ENCODE assay signal across 12 cellular contexts in the genomic region with DNA sequence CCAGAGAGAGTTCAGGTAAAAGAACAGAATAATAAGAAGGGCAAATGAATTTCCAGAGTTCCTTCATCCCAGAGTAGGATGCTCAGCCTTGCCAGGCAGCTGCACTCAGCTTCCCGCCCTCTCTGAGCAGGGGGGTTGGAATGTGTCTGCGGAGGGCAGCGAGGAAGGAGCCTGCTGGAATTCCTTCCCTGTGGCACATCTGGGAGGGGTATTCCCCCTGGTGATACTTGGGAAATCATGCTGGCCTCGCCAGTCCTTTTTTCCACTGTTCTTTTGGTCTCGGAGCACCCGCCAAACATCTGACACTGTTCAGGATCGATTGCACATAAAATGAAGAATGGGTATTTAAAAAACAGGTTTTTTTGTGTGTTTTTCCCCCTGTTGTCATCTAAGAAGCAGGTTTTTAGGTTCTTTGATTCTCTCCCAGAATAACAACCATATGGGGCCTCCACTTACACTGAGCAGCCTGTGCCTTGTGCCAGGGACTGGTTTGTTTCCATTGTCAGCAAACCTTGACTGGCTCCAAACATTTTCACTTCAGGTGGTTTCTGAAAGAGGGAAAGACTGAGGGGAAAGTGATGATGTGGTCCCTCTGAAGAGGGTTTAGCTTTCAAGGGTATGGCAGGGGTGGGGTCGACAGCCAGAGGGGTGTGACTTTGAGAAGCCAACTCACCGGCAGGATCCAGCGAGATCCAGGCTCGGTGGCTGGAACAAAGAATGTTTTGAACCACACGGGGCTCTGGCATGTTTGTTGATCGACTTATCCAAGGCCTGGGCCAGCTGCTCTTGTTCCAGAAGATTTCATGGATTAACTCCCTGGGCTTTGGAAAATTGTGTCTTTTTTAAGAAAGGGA.
A peak's percentile ranks its signal among the peaks of the same experiment; 100 is the strongest.
DNase-seq lines count a peak whose midpoint lies in the region; ATAC-seq and TF ChIP-seq lines count a peak whose summit lies in the region.
"Had no signal": no experiment of that assay in that cellular context is flagged by ENCODE, and none has a peak within 500 bp of the region (broad histone marks: within the 10 kb centered on the region; RNA-seq: fewer than 3 reads in every experiment).

No MANE protein-coding gene starts in this region.

- intact Hi-C loops in lower lobe of right lung (cut with DNase I): no loop called here

- H3K4me2 ChIP-seq in osteoblast (ENCODE audit: insufficient read depth, low read length): peak overlapping the region; percentile 73

- H3K36me3 ChIP-seq in osteoblast (ENCODE audit: insufficient read depth, low read length) (no peaks in the 10 kb centered on the region), lower lobe of right lung (no peaks in the 10 kb centered on the region)

- no peak; the same call in 1 of the 2 replicates for TF ChIP-seq CTCF in AG10803 (conservative IDR thresholded peaks at IDR 0.05; ENCODE audit: low read length)
- TF ChIP-seq CTCF in osteoblast (IDR thresholded peaks at IDR 0.05; ENCODE audit: extremely low read depth, low read depth, low read length): no peak
- no peak for TF ChIP-seq CTCF in lower lobe of right lung (IDR thresholded peaks at IDR 0.05)

- peaks cover 28% of the 10 kb centered on the region for H3K79me2 ChIP-seq in osteoblast (ENCODE audit: insufficient read depth, low read length)

- peaks cover 68% of the 10 kb centered on the region for H3K4me1 ChIP-seq in osteoblast (ENCODE audit: insufficient read depth, low read length)
- H3K4me1 ChIP-seq in lower lobe of right lung: peaks cover 15% of the 10 kb centered on the region

- H3K27me3 ChIP-seq in osteoblast (ENCODE audit: insufficient read depth, low read length) (no peaks in the 10 kb centered on the region), lower lobe of right lung (ENCODE audit: low read depth) (peaks cover 7% of the 10 kb centered on the region)

- no peak for ATAC-seq in lower lobe of right lung
- no peak for ATAC-seq in GM18861 (IDR thresholded peaks at IDR 0.05; ENCODE audit: unreplicated experiment)
- ATAC-seq: HCT116 had no signal

- DNase-seq in AG10803 (ENCODE audit: low read depth) (peak; percentile 96), NCI-H2171 treated with DMSO at 0.1 percent for 48 hours (lab: John Stamatoyannopoulos, UW) (peak; percentile 51), epidermal melanocyte (ENCODE audit: insufficient read length, low spot score) (peak; percentile 70), osteoblast (ENCODE audit: insufficient read length, low spot score, missing footprints) (peak; percentile 93), lower lobe of right lung (no peak), SIG-M5 treated with dmso at 0.1 percent for 504 hours (lab: John Stamatoyannopoulos, UW; ENCODE audit: unreplicated experiment) (no peak)
- no peak for DNase-seq in NK-92 treated with Interleukin-12 subunit alpha and Interleukin-12 subunit beta, amount 100 ng/mL, for 24 hours (lab: John Stamatoyannopoulos, UW)
- DNase-seq: hippocampal formation, NCI-H1436 treated with DMSO at 0.1 percent for 48 hours had no signal

- no peak overlapping the region for H2AFZ ChIP-seq in osteoblast (ENCODE audit: low read length)

- H4K20me1 ChIP-seq in osteoblast (ENCODE audit: insufficient read depth, low read length): no peaks in the 10 kb centered on the region

- H3K27ac ChIP-seq in osteoblast (ENCODE audit: low read depth, low read length): peak overlapping the region; percentile 99
- no peak overlapping the region for H3K27ac ChIP-seq in lower lobe of right lung
- H3K27ac ChIP-seq: C4-2B had no signal

- H3K4me3 ChIP-seq in AG10803 (ENCODE audit: low read length): peak overlapping the region; percentile 33
- peak overlapping the region; percentile 41 for H3K4me3 ChIP-seq in osteoblast (ENCODE audit: insufficient read depth, low read length)
- H3K4me3 ChIP-seq in lower lobe of right lung: no peak overlapping the region

- no peaks in the 10 kb centered on the region for H3K9me3 ChIP-seq in osteoblast (ENCODE audit: low read depth, low read length)
- H3K9me3 ChIP-seq in lower lobe of right lung: no peaks in the 10 kb centered on the region

Comparison
In these comparisons a context has a peak if more than half of its experiments do, and no peak if none do; other contexts are left out.
1. DNase-seq: peak in AG10803 (single experiment), NCI-H2171 treated with DMSO at 0.1 percent for 48 hours (single experiment), epidermal melanocyte (single experiment) and osteoblast (single experiment); none in lower lobe of right lung (single experiment), SIG-M5 treated with dmso at 0.1 percent for 504 hours (single experiment) and NK-92 treated with Interleukin-12 subunit alpha and Interleukin-12 subunit beta, amount 100 ng/mL, for 24 hours (single experiment).